ENCODE assay signal across 1 cellular context in the genomic region with DNA sequence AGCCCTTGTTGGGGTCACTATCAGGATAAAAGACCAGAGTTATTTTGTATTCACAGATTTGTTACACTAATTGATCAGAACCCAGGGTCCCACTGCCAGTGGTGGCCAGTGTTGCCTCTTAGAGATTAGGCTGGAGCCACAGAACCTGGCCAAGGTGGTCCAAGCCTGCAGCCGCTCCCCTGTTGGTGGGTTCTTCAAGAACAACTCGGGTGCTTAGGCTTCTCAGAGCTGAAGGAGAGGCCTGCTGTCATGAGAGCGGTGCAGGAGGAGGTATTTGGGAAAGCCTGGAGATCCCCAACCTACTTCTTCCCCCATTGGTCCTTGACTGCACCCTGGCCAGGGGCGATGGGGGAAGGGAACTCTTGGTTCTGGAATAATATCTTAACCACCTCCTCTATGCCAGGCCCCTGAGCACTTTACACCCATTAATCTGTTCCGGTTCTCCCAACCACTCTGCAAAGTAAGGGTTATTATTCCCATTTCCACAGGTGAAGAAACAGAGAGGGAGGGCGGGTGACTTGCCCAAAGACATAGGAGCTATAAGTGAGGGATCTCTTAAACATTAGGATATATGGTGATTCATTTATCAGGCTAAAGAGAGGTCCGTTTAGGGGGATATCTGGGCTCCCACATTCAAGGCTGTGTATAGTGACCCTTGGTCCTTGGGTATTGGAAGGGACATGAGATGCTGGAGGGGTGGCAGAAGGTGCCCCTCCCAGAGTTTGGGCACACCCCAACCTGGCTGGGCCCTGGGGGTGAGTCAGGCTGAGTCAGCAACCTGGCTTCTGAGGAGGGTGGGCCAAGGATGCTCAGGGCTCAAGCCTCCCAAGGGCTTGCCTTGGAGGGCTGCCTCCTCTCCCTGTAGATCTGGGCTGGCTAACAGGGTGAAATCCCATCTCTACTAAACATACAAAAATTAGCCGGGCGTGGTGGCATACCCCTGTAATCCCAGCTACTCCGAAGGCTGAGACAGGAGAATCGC.
TF ChIP-seq lines count a peak whose summit lies in the region.

No MANE protein-coding gene starts in this region.

TF ChIP-seq in WTC11, 78 proteins besides CTCF, POLR2A, EP300 and RAD21 (continued from another document):
- no peak for TF ChIP-seq ZNF281 (CRISPR knock-in tag; IDR thresholded peaks at IDR 0.05)
- TF ChIP-seq USF2 (CRISPR knock-in tag; IDR thresholded peaks at IDR 0.05), result no peak
- TF ChIP-seq SMAD3 (CRISPR knock-in tag; IDR thresholded peaks at IDR 0.05; ENCODE audit: borderline replicate concordance), result no peak
- TF ChIP-seq, protein P1, sequence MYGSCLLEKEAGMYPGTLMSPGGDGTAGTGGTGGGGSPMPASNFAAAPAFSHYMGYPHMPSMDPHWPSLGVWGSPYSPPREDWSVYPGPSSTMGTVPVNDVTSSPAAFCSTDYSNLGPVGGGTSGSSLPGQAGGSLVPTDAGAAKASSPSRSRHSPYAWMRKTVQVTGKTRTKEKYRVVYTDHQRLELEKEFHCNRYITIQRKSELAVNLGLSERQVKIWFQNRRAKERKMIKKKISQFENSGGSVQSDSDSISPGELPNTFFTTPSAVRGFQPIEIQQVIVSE (CRISPR knock-in tag; IDR thresholded peaks at IDR 0.05; ENCODE audit: borderline replicate concordance), result no peak
- no peak for TF ChIP-seq ZSCAN18 (CRISPR knock-in tag; IDR thresholded peaks at IDR 0.05)
- no peak for TF ChIP-seq ATF2 (CRISPR knock-in tag; IDR thresholded peaks at IDR 0.05; ENCODE audit: borderline replicate concordance, low read depth)
- TF ChIP-seq, protein P2, sequence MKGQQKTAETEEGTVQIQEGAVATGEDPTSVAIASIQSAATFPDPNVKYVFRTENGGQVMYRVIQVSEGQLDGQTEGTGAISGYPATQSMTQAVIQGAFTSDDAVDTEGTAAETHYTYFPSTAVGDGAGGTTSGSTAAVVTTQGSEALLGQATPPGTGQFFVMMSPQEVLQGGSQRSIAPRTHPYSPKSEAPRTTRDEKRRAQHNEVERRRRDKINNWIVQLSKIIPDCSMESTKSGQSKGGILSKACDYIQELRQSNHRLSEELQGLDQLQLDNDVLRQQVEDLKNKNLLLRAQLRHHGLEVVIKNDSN (CRISPR knock-in tag; IDR thresholded peaks at IDR 0.05), result no peak
- no peak for TF ChIP-seq SMAD4 (CRISPR knock-in tag; IDR thresholded peaks at IDR 0.05)
- TF ChIP-seq, protein P3, sequence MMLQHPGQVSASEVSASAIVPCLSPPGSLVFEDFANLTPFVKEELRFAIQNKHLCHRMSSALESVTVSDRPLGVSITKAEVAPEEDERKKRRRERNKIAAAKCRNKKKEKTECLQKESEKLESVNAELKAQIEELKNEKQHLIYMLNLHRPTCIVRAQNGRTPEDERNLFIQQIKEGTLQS (CRISPR knock-in tag; conservative IDR thresholded peaks at IDR 0.05), result no peak
- TF ChIP-seq, protein P4, sequence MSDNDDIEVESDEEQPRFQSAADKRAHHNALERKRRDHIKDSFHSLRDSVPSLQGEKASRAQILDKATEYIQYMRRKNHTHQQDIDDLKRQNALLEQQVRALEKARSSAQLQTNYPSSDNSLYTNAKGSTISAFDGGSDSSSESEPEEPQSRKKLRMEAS (CRISPR knock-in tag; IDR thresholded peaks at IDR 0.05), result no peak
- TF ChIP-seq, protein P5, sequence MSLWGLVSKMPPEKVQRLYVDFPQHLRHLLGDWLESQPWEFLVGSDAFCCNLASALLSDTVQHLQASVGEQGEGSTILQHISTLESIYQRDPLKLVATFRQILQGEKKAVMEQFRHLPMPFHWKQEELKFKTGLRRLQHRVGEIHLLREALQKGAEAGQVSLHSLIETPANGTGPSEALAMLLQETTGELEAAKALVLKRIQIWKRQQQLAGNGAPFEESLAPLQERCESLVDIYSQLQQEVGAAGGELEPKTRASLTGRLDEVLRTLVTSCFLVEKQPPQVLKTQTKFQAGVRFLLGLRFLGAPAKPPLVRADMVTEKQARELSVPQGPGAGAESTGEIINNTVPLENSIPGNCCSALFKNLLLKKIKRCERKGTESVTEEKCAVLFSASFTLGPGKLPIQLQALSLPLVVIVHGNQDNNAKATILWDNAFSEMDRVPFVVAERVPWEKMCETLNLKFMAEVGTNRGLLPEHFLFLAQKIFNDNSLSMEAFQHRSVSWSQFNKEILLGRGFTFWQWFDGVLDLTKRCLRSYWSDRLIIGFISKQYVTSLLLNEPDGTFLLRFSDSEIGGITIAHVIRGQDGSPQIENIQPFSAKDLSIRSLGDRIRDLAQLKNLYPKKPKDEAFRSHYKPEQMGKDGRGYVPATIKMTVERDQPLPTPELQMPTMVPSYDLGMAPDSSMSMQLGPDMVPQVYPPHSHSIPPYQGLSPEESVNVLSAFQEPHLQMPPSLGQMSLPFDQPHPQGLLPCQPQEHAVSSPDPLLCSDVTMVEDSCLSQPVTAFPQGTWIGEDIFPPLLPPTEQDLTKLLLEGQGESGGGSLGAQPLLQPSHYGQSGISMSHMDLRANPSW (CRISPR knock-in tag; conservative IDR thresholded peaks at IDR 0.05; ENCODE audit: low read depth), result no peak
- no peak for TF ChIP-seq SOX15 (CRISPR knock-in tag; IDR thresholded peaks at IDR 0.05)
- TF ChIP-seq, protein P6, sequence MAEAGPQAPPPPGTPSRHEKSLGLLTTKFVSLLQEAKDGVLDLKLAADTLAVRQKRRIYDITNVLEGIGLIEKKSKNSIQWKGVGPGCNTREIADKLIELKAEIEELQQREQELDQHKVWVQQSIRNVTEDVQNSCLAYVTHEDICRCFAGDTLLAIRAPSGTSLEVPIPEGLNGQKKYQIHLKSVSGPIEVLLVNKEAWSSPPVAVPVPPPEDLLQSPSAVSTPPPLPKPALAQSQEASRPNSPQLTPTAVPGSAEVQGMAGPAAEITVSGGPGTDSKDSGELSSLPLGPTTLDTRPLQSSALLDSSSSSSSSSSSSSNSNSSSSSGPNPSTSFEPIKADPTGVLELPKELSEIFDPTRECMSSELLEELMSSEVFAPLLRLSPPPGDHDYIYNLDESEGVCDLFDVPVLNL (CRISPR knock-in tag; IDR thresholded peaks at IDR 0.05; ENCODE audit: borderline replicate concordance, low read depth), result no peak
- TF ChIP-seq CREM (CRISPR knock-in tag; IDR thresholded peaks at IDR 0.05), result no peak
- TF ChIP-seq ELF4 (CRISPR knock-in tag; IDR thresholded peaks at IDR 0.05; ENCODE audit: low read depth), result no peak
- TF ChIP-seq JAZF1 (CRISPR knock-in tag; IDR thresholded peaks at IDR 0.05), result no peak
- TF ChIP-seq NFATC4 (CRISPR knock-in tag; IDR thresholded peaks at IDR 0.05), result no peak
- no peak for TF ChIP-seq TEAD1 (CRISPR knock-in tag; IDR thresholded peaks at IDR 0.05)
- no peak for TF ChIP-seq ZNF416 (CRISPR knock-in tag; IDR thresholded peaks at IDR 0.05)
